In genomic region chr12:32039917-32040575, GRCh38 we compare ENCODE assay signal across 19 cellular contexts.
DNase-seq lines count a peak whose midpoint lies in the region; ATAC-seq and TF ChIP-seq lines count a peak whose summit lies in the region.
"Had no signal": no experiment of that assay in that cellular context is flagged by ENCODE, and none has a peak within 500 bp of the region (broad histone marks: within the 10 kb centered on the region; RNA-seq: fewer than 3 reads in every experiment).

No MANE protein-coding gene starts in this region.

- no peak overlapping the region for H3K9ac ChIP-seq in neural progenitor cell
- H3K9ac ChIP-seq: GM23248, KMS-11 had no signal

- peaks cover 30% of the 10 kb centered on the region for H3K9me3 Mint-ChIP-seq in neural progenitor cell
- peaks cover 13% of the 10 kb centered on the region for H3K9me3 Mint-ChIP-seq in activated naive CD4-positive, alpha-beta T cell treated with anti-CD3 and anti-CD28 coated beads for 36 hours

- peaks cover 7% of the 10 kb centered on the region for H3K4me1 ChIP-seq in neural progenitor cell
- H3K4me1 ChIP-seq: A549 had no signal

- H3K27me3 ChIP-seq in neural progenitor cell: no peaks in the 10 kb centered on the region
- H3K27me3 ChIP-seq: MG63 had no signal

- CTCF ChIA-PET in activated naive CD4-positive, alpha-beta T cell treated with anti-CD3 and anti-CD28 coated beads for 36 hours (lab: Charles Lee): interaction anchor here (0.5 kb wide), 1 partner anchor 404 kb away, joined by 3 read pairs; no protein-coding TSS in a partner anchor

- ATAC-seq in GM19467 (IDR thresholded peaks at IDR 0.05; ENCODE audit: unreplicated experiment): no peak
- no peak for ATAC-seq in GM18858 (IDR thresholded peaks at IDR 0.05; ENCODE audit: unreplicated experiment)
- ATAC-seq: A549 had no signal

- H3K9me3 ChIP-seq in neural progenitor cell (ENCODE audit: low read depth): no peaks in the 10 kb centered on the region

- H3K4me1 Mint-ChIP-seq in neural progenitor cell: peaks cover 28% of the 10 kb centered on the region
- no peaks in the 10 kb centered on the region for H3K4me1 Mint-ChIP-seq in activated naive CD4-positive, alpha-beta T cell treated with anti-CD3 and anti-CD28 coated beads for 36 hours (ENCODE audit: low read depth)

- H3K4me2 ChIP-seq in neural progenitor cell: no peak overlapping the region
- H3K4me2 ChIP-seq: A549, KMS-11 had no signal

- TF ChIP-seq CTCF in fibroblast of the aortic adventitia (IDR thresholded peaks at IDR 0.05; ENCODE audit: insufficient read depth, low read length): no peak
- no peak for TF ChIP-seq CTCF in neural progenitor cell (IDR thresholded peaks at IDR 0.05)

- peak overlapping the region; percentile 27 for H3K4me3 Mint-ChIP-seq in neural progenitor cell
- no peak overlapping the region for H3K4me3 Mint-ChIP-seq in activated naive CD4-positive, alpha-beta T cell treated with anti-CD3 and anti-CD28 coated beads for 36 hours
- H3K4me3 Mint-ChIP-seq: CD14-positive monocyte, HFFc6 had no signal

- peak overlapping the region; percentile 33 for H3K27ac Mint-ChIP-seq in neural progenitor cell
- H3K27ac Mint-ChIP-seq in activated naive CD4-positive, alpha-beta T cell treated with anti-CD3 and anti-CD28 coated beads for 36 hours: no peak overlapping the region
- H3K27ac Mint-ChIP-seq: HFFc6 had no signal

- intact Hi-C loops in activated naive CD4-positive, alpha-beta T cell treated with anti-CD3 and anti-CD28 coated beads for 36 hours (cut with micrococcal nuclease): no loop called here

- peaks cover 17% of the 10 kb centered on the region for H3K27me3 Mint-ChIP-seq in neural progenitor cell (ENCODE audit: insufficient read depth, low read depth)
- no peaks in the 10 kb centered on the region for H3K27me3 Mint-ChIP-seq in activated naive CD4-positive, alpha-beta T cell treated with anti-CD3 and anti-CD28 coated beads for 36 hours (ENCODE audit: low read depth)

- H3F3A ChIP-seq in neural progenitor cell (ENCODE audit: low read depth): peaks cover 11% of the 10 kb centered on the region

- no peak overlapping the region for H3K27ac ChIP-seq in neural progenitor cell
- H3K27ac ChIP-seq: A549, GM23248, KMS-11 had no signal

- H3K4me3 ChIP-seq in fibroblast of the aortic adventitia (ENCODE audit: low read depth, low read length) (no peak overlapping the region), neural progenitor cell (no peak overlapping the region)
- H3K4me3 ChIP-seq: A549, GM23248, MG63 had no signal

- H2AFZ ChIP-seq in neural progenitor cell (replicated peaks): peak overlapping the region; percentile 57

- DNase-seq in ELF-1 (ENCODE audit: low read depth, low spot score) (peak; percentile 48), OCI-M1 (lab: John Stamatoyannopoulos, UW) (peak; percentile 47), fibroblast of the aortic adventitia (ENCODE audit: low read depth) (peak; percentile 19), neural progenitor cell (ENCODE audit: low spot score) (no peak), Ammon's horn (ENCODE audit: low spot score) (no peak)
- no peak for DNase-seq in activated naive CD4-positive, alpha-beta T cell treated with anti-CD3 and anti-CD28 coated beads for 36 hours
- DNase-seq: DMS79, HFFc6, MG63, NCI-H1092 treated with DMSO at 0.1 percent for 48 hours, NCI-H1694, NCI-H748 treated with DMSO at 0.1 percent for 48 hours, Right ventricle myocardium superior had no signal

- H3K79me2 ChIP-seq in neural progenitor cell (ENCODE audit: low read depth): no peaks in the 10 kb centered on the region

- H4K20me1 ChIP-seq in neural progenitor cell (ENCODE audit: low read depth): no peaks in the 10 kb centered on the region

- H3K36me3 ChIP-seq in neural progenitor cell: no peaks in the 10 kb centered on the region
- H3K36me3 ChIP-seq: MG63 had no signal

- H3K36me3 Mint-ChIP-seq in neural progenitor cell: no peaks in the 10 kb centered on the region
- H3K36me3 Mint-ChIP-seq in activated naive CD4-positive, alpha-beta T cell treated with anti-CD3 and anti-CD28 coated beads for 36 hours (ENCODE audit: low read depth): peaks cover 6% of the 10 kb centered on the region
- H3K36me3 Mint-ChIP-seq: CD14-positive monocyte had no signal

Comparison
In these comparisons a context has a peak if more than half of its experiments do, and no peak if none do; other contexts are left out.
1. DNase-seq: peak in ELF-1 (single experiment), OCI-M1 (single experiment) and fibroblast of the aortic adventitia (single experiment); none in neural progenitor cell (single experiment), Ammon's horn (single experiment) and activated naive CD4-positive, alpha-beta T cell treated with anti-CD3 and anti-CD28 coated beads for 36 hours (single experiment).